ENCODE assay signal across 8 cellular contexts in the genomic region with DNA sequence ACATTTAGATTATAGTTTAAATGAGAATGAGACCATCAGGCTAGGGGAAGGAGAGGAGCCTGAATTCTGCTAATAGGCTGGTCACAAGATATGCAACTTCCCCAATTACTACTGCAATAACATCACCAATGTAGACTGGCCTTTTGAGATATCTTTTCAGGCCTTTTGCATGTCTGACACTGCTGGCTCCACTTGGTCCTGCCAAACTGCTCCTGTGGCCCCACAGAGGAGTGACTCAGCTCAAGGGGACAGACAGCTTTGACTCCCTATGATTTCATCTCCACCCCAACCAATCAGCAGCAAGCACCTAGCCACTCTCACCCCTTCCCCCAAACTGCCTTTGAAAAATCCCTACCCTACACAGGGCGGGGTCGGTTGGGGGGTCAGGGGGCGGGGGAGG. TPM values are rescaled to one million over a fixed set of nuclear protein-coding genes. Genes with fewer than 3 reads are reported as not detected.
DNase-seq lines count a peak whose midpoint lies in the region; ATAC-seq and TF ChIP-seq lines count a peak whose summit lies in the region.

No MANE protein-coding gene starts in this region.

- H3K36me3 Mint-ChIP-seq in activated T-cell treated with anti-CD3 and anti-CD28 coated beads, Interleukin-2, amount 50 U/mL, for 4 hours (ENCODE audit: insufficient read depth) = peaks cover 2% of the 10 kb centered on the region
- peaks cover 22% of the 10 kb centered on the region for H3K36me3 Mint-ChIP-seq in central memory CD8-positive, alpha-beta T cell (ENCODE audit: insufficient read depth)

- H3K4me3 Mint-ChIP-seq in activated T-cell treated with anti-CD3 and anti-CD28 coated beads, Interleukin-2, amount 50 U/mL, for 4 hours = peak overlapping the region; percentile 14
- H3K4me3 Mint-ChIP-seq in central memory CD8-positive, alpha-beta T cell = peak overlapping the region; percentile 76

- no peak overlapping the region for H3K4me3 ChIP-seq in OCI-LY3 (ENCODE audit: low read length)
- no peak overlapping the region for H3K4me3 ChIP-seq in spleen
- no peak overlapping the region for H3K4me3 ChIP-seq in esophagus muscularis mucosa

- peak in 1 of 2 donors; percentile 39 for ATAC-seq in activated T-cell treated with anti-CD3 and anti-CD28 coated beads, Interleukin-2, amount 50 U/mL, for 4 hours
- no peak for ATAC-seq in central memory CD8-positive, alpha-beta T cell (replicated peaks; ENCODE audit: extremely low read depth, poor library complexity, severe bottlenecking)
- no peak for ATAC-seq in GM19035 (IDR thresholded peaks at IDR 0.05; ENCODE audit: unreplicated experiment)

- 72 to 90% (median 85%) methylated on average over 3 of the region's 3 CpGs for WGBS in spleen, 5 donors
- WGBS in esophagus muscularis mucosa = 92% methylated on average over 3 of the region's 3 CpGs

- H3K27ac ChIP-seq in OCI-LY3 (ENCODE audit: low read length) (peak overlapping the region; percentile 64), spleen (peak overlapping the region in 5 of 8 donors; percentile 21 to 87 (median 70)), esophagus muscularis mucosa (replicated peaks in 1 of 4) (no peak overlapping the region)

- H3K27me3 ChIP-seq in OCI-LY3 (ENCODE audit: low read depth, low read length) = no peaks in the 10 kb centered on the region
- H3K27me3 ChIP-seq in spleen (replicated peaks in 1 of 7) = no peaks in the 10 kb centered on the region
- H3K27me3 ChIP-seq in esophagus muscularis mucosa = no peaks in the 10 kb centered on the region

- peaks cover 84% of the 10 kb centered on the region for H3K4me1 Mint-ChIP-seq in activated T-cell treated with anti-CD3 and anti-CD28 coated beads, Interleukin-2, amount 50 U/mL, for 4 hours (ENCODE audit: low read depth)
- H3K4me1 Mint-ChIP-seq in central memory CD8-positive, alpha-beta T cell = peaks cover 61% of the 10 kb centered on the region

- no peak overlapping the region for H2AFZ ChIP-seq in OCI-LY3 (ENCODE audit: low read depth, low read length)

- no peak for TF ChIP-seq EP300 in esophagus muscularis mucosa (IDR thresholded peaks at IDR 0.05)

- no peaks in the 10 kb centered on the region for H3K27me3 Mint-ChIP-seq in activated T-cell treated with anti-CD3 and anti-CD28 coated beads, Interleukin-2, amount 50 U/mL, for 4 hours (ENCODE audit: low read depth)
- H3K27me3 Mint-ChIP-seq in central memory CD8-positive, alpha-beta T cell = no peaks in the 10 kb centered on the region

- TF ChIP-seq CTCF in OCI-LY3 (IDR thresholded peaks at IDR 0.05; ENCODE audit: low read depth, low read length) (no peak), spleen (IDR thresholded peaks at IDR 0.05 in 8 of 11, conservative IDR thresholded peaks at IDR 0.05 in 3 of 11) (no peak), esophagus muscularis mucosa (IDR thresholded peaks at IDR 0.05) (no peak)

- no peaks in the 10 kb centered on the region for H3K36me3 ChIP-seq in OCI-LY3 (replicated peaks; ENCODE audit: low read depth, low read length)
- H3K36me3 ChIP-seq in spleen = no peaks in the 10 kb centered on the region
- no peaks in the 10 kb centered on the region for H3K36me3 ChIP-seq in esophagus muscularis mucosa

- H3K4me2 ChIP-seq in OCI-LY3 (ENCODE audit: low read length) = peak overlapping the region; percentile 27; the same call in 1 of the 2 replicates

- H3K79me2 ChIP-seq in OCI-LY3 (ENCODE audit: low read length) = no peaks in the 10 kb centered on the region

- H3K9me3 ChIP-seq in OCI-LY3 (ENCODE audit: insufficient read depth, low read length) (no peaks in the 10 kb centered on the region), spleen (no peaks in the 10 kb centered on the region), esophagus muscularis mucosa (no peaks in the 10 kb centered on the region)

- no peak for TF ChIP-seq POLR2A in spleen (IDR thresholded peaks at IDR 0.05)
- no peak for TF ChIP-seq POLR2A in esophagus muscularis mucosa (IDR thresholded peaks at IDR 0.05; ENCODE audit: low read depth)

- H3K9ac ChIP-seq in OCI-LY3 (ENCODE audit: low read length) = no peak overlapping the region; the same call in 1 of the 2 replicates

- peak overlapping the region; percentile 94 for H3K27ac Mint-ChIP-seq in central memory CD8-positive, alpha-beta T cell (ENCODE audit: low read depth)

- H3K4me1 ChIP-seq in OCI-LY3 (ENCODE audit: low read length) (peaks cover 42% of the 10 kb centered on the region), spleen (peaks cover 4 to 86% (median 35%) of the 10 kb centered on the region in 6 donors), esophagus muscularis mucosa (peaks cover 0 to 15% (median 0%) of the 10 kb centered on the region in 4 donors)

- no peaks in the 10 kb centered on the region for H4K20me1 ChIP-seq in OCI-LY3 (ENCODE audit: insufficient read depth, low read length)

- intact Hi-C loops in spleen (cut with DNase I; ENCODE audit: low total_unique reads) (no loop called here), esophagus muscularis mucosa (cut with DNase I) (no loop called here)

- no peak for DNase-seq in activated T-cell treated with anti-CD3 and anti-CD28 coated beads, Interleukin-2, amount 50 U/mL, for 4 hours
- DNase-seq in activated T-cell treated with anti-CD3 and anti-CD28 coated beads for 4 hours (no peak), spleen (no peak), esophagus muscularis mucosa (ENCODE audit: extremely low spot score) (no peak), NCI-H1092 (lab: John Stamatoyannopoulos, UW) (no peak)
- DNase-seq in central memory CD8-positive, alpha-beta T cell (ENCODE audit: low spot score in 2 of 2) = no peak

- H3K9me3 Mint-ChIP-seq in activated T-cell treated with anti-CD3 and anti-CD28 coated beads, Interleukin-2, amount 50 U/mL, for 4 hours = no peaks in the 10 kb centered on the region
- no peaks in the 10 kb centered on the region for H3K9me3 Mint-ChIP-seq in central memory CD8-positive, alpha-beta T cell

RNA-seq across cellular contexts. Expression of gene GPRIN3, which starts 22.8 kb away (rescaled TPM):
- total RNA-seq in activated T-cell treated with anti-CD3 and anti-CD28 coated beads, Interleukin-2, amount 50 U/mL, for 4 hours = 10 to 100 TPM in 2 of 3 donors, 1 to 10 TPM in 1; 7.4 to 13.2 (median 10.6) TPM
- 10 to 100 TPM; 22.9 to 40.2 (median 29.5) TPM for total RNA-seq in spleen
- 1 to 10 TPM; 1.6 to 2.2 (median 2.0) TPM for polyA plus RNA-seq in spleen
- 1 to 10 TPM; 2.5 to 3.6 (median 2.8) TPM for total RNA-seq in esophagus muscularis mucosa

Comparison
In these comparisons a context has a peak if more than half of its experiments do, and no peak if none do; other contexts are left out.
1. H3K27ac ChIP-seq: peak in OCI-LY3 (single experiment) and spleen (5 of 8); none in esophagus muscularis mucosa (0 of 4).